ENCODE assay signal across 1 cellular context in the genomic region with DNA sequence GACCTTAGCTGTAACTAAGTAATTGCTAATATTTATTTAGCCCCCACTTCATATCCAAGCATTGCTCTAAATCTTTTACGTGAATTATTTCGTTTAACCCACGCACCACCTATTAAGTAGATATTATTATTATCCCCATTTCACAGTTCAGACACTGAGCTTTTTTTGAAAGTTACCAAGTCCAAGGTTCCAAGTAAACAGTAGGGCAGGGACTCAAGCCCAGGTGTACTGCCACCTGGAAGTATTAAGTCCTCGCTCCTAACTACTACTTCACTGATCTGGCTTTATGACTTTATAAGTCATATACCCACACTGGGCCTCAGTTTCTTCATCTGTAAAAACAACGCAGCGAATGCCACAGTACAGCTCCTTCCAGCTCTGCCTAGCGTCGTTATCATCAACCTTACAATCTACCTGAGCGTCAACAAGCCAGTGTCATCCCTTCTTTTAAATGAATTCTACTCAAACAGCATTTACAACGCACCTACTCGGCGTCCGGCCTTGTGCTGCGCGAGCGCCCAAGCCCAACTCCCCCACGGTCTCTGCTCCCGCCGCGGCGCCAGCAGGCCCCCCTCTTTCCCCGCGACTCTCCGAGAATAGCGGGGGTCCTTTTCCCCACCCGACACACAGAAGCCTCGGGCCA.
TF ChIP-seq lines count a peak whose summit lies in the region.

No MANE protein-coding gene starts in this region.

TF ChIP-seq in GM23338, 12 proteins besides CTCF, POLR2A, EP300 and RAD21 (continued from another document):
- no peak for TF ChIP-seq ZNF462 (CRISPR knock-in tag; IDR thresholded peaks at IDR 0.05)
- TF ChIP-seq EZH2phosphoT487 (IDR thresholded peaks at IDR 0.05; ENCODE audit: unreplicated experiment) = no peak
- no peak for TF ChIP-seq STAT1 (IDR thresholded peaks at IDR 0.05; ENCODE audit: unreplicated experiment)
- no peak for TF ChIP-seq CREB1 (CRISPR knock-in tag; IDR thresholded peaks at IDR 0.05; ENCODE audit: low read depth)
- TF ChIP-seq ZNF114 (CRISPR knock-in tag; IDR thresholded peaks at IDR 0.05) = no peak
- TF ChIP-seq NANOG (IDR thresholded peaks at IDR 0.05; ENCODE audit: borderline replicate concordance) = no peak
